Comparison of ENCODE assay signal across 19 cellular contexts in genomic region chr10:97047788-97048187, GRCh38.
A peak's percentile ranks its signal among the peaks of the same experiment; 100 is the strongest.
DNase-seq lines count a peak whose midpoint lies in the region; ATAC-seq, FAIRE-seq and TF ChIP-seq lines count a peak whose summit lies in the region.
"Had no signal": no experiment of that assay in that cellular context is flagged by ENCODE, and none has a peak within 500 bp of the region (broad histone marks: within the 10 kb centered on the region; RNA-seq: fewer than 3 reads in every experiment).

No MANE protein-coding gene starts in this region.

- H3K14ac ChIP-seq in H1 (ENCODE audit: insufficient read length) = no peak overlapping the region
- no peak overlapping the region for H3K14ac ChIP-seq in trophoblast cell (ENCODE audit: low read length)

- no peak overlapping the region; the same call in 1 of the 2 replicates for H3K18ac ChIP-seq in H1 (ENCODE audit: extremely low read depth, low read length)
- H3K18ac ChIP-seq in trophoblast cell (ENCODE audit: low read length) = no peak overlapping the region

- no peaks in the 10 kb centered on the region for H3K9me3 ChIP-seq in H1 (ENCODE audit: insufficient read depth in 2 of 2, low read depth in 1 of 2, low read length in 1 of 2)
- H3K9me3 ChIP-seq in trophoblast cell (ENCODE audit: insufficient read depth, low read depth, low read length) = peaks cover 6% of the 10 kb centered on the region
- H3K9me3 ChIP-seq in kidney (ENCODE audit: control insufficient read depth in 1 of 2, low read length in 2 of 2) = no peaks in the 10 kb centered on the region

- no peak overlapping the region for H2BK15ac ChIP-seq in H1 (ENCODE audit: low read length)

- FAIRE-seq in H1 (lab: Jason Lieb, UNC) = no peak
- FAIRE-seq in frontal cortex (lab: Jason Lieb, UNC) = no peak
- FAIRE-seq in kidney (lab: Jason Lieb, UNC) = no peak
- FAIRE-seq: GM12891, GM18507 had no signal

- H4K5ac ChIP-seq in H1 (ENCODE audit: insufficient read length, low read depth, low read length) = no peak overlapping the region

- peak; percentile 35 for DNase-seq in natural killer cell treated with Interleukin-12 subunit alpha and Interleukin-12 subunit beta and Interleukin-15 and Interleukin-18, amount 100 ng/mL, for 72 hours (ENCODE audit: low spot score)
- DNase-seq in natural killer cell (no peak), H1 (ENCODE audit: low read depth in 1 of 2, low spot score in 2 of 2) (no peak), trophoblast cell (no peak), frontal cortex (ENCODE audit: low spot score in 2 of 2) (no peak), kidney (no peak)
- DNase-seq: C1 segment of cervical spinal cord; Calu3; CD4-positive, alpha-beta memory T cell; COR-L47; DMS53; DMS79 treated with DMSO at 0.1 percent for 48 hours; GF-D8; GOT3; H9 had no signal

- no peak overlapping the region for H3K4ac ChIP-seq in H1 (replicated peaks; ENCODE audit: insufficient read length, low read depth, low read length)
- H3K4ac ChIP-seq in trophoblast cell (ENCODE audit: low read depth, low read length) = no peak overlapping the region

- H2BK5ac ChIP-seq in H1 (ENCODE audit: low read depth, low read length) (no peak overlapping the region), trophoblast cell (ENCODE audit: low read depth, low read length, poor library complexity) (no peak overlapping the region)

- peaks cover 0 to 6% of the 10 kb centered on the region in 2 donors for H3K27me3 Mint-ChIP-seq in natural killer cell treated with Interleukin-12 subunit alpha and Interleukin-12 subunit beta and Interleukin-15 and Interleukin-18, amount 100 ng/mL, for 72 hours
- no peaks in the 10 kb centered on the region for H3K27me3 Mint-ChIP-seq in natural killer cell (ENCODE audit: low read depth in 2 of 2)

- no peaks in the 10 kb centered on the region for H3K79me1 ChIP-seq in H1 (ENCODE audit: low read depth, low read length)
- no peaks in the 10 kb centered on the region for H3K79me1 ChIP-seq in trophoblast cell (ENCODE audit: low read length)

- no peaks in the 10 kb centered on the region for H3K27me3 ChIP-seq in H1 (replicated peaks in 1 of 4; ENCODE audit: control insufficient read depth in 3 of 4, extremely low read depth in 1 of 4, insufficient read depth in 3 of 4, low read length in 3 of 4)
- no peaks in the 10 kb centered on the region for H3K27me3 ChIP-seq in trophoblast cell (ENCODE audit: insufficient read depth, low read length)

- no peak overlapping the region for H4K12ac ChIP-seq in trophoblast cell (ENCODE audit: low read depth, low read length)

- H3K9ac ChIP-seq in H1 (replicated peaks in 1 of 4; ENCODE audit: extremely low read depth in 1 of 4, low read depth in 3 of 4, low read length in 3 of 4) = no peak overlapping the region
- H3K9ac ChIP-seq in trophoblast cell (ENCODE audit: low read length) = no peak overlapping the region
- H3K9ac ChIP-seq in kidney (ENCODE audit: low read length in 2 of 2) = no peak overlapping the region

- CTCF ChIA-PET in H1 (lab: Charles Lee; ENCODE audit: partially characterized antibody) = interaction anchor here (0.8 to 2.1 kb wide), 5 partner anchors 10 to 186 kb away, joined by 3 to 7 read pairs (median 5); no protein-coding TSS in a partner anchor

- no peak overlapping the region for H3K4me3 Mint-ChIP-seq in natural killer cell treated with Interleukin-12 subunit alpha and Interleukin-12 subunit beta and Interleukin-15 and Interleukin-18, amount 100 ng/mL, for 72 hours
- no peak overlapping the region for H3K4me3 Mint-ChIP-seq in natural killer cell
- H3K4me3 Mint-ChIP-seq: CD4-positive, alpha-beta memory T cell; H9 had no signal

- H4K91ac ChIP-seq in H1 (replicated peaks; ENCODE audit: insufficient read length, low read length) (no peak overlapping the region), trophoblast cell (ENCODE audit: low read depth, low read length) (no peak overlapping the region)

- H2BK20ac ChIP-seq in H1 (ENCODE audit: low read length) = no peak overlapping the region

- H3K36me3 ChIP-seq in H1 (ENCODE audit: control insufficient read depth in 2 of 4, insufficient read depth in 4 of 4, low read length in 3 of 4) (no peaks in the 10 kb centered on the region), trophoblast cell (ENCODE audit: control insufficient read depth in 1 of 2, insufficient read depth in 2 of 2, low read length in 2 of 2) (no peaks in the 10 kb centered on the region), kidney (ENCODE audit: control insufficient read depth in 1 of 2, insufficient read depth in 2 of 2, low read length in 2 of 2) (no peaks in the 10 kb centered on the region)

- peaks cover 0 to 4% of the 10 kb centered on the region in 2 donors for H3K4me1 Mint-ChIP-seq in natural killer cell treated with Interleukin-12 subunit alpha and Interleukin-12 subunit beta and Interleukin-15 and Interleukin-18, amount 100 ng/mL, for 72 hours (ENCODE audit: low read depth in 2 of 2)
- no peaks in the 10 kb centered on the region for H3K4me1 Mint-ChIP-seq in natural killer cell
- H3K4me1 Mint-ChIP-seq: CD4-positive, alpha-beta memory T cell had no signal

- H3K4me1 ChIP-seq in H1 (replicated peaks in 1 of 4; ENCODE audit: control insufficient read depth in 3 of 4, insufficient read depth in 4 of 4, low read length in 3 of 4) = peaks cover 0 to 5% (median under 1%) of the 10 kb centered on the region in 4 experiments; a peak in 4 of 7 replicates
- no peaks in the 10 kb centered on the region for H3K4me1 ChIP-seq in trophoblast cell (ENCODE audit: control insufficient read depth in 1 of 2, insufficient read depth in 2 of 2, low read length in 2 of 2)
- H3K4me1 ChIP-seq in kidney (ENCODE audit: control insufficient read depth in 1 of 2, insufficient read depth in 1 of 2, low read depth in 1 of 2, low read length in 2 of 2) = no peaks in the 10 kb centered on the region

- H3K79me2 ChIP-seq in H1 (ENCODE audit: control insufficient read depth in 1 of 2, insufficient read depth in 2 of 2, low read length in 2 of 2) (no peaks in the 10 kb centered on the region), trophoblast cell (ENCODE audit: control insufficient read depth, insufficient read depth, low read length, poor library complexity) (no peaks in the 10 kb centered on the region)

- no peak overlapping the region for H2BK12ac ChIP-seq in H1 (ENCODE audit: low read depth, low read length)
- no peak overlapping the region for H2BK12ac ChIP-seq in trophoblast cell (ENCODE audit: low read length)

- 96% methylated on average over 9 of the region's 9 CpGs; no CpG with 5 or more reads in 1 of the 2 experiments for WGBS in H1 (ENCODE audit: extremely low coverage in 1 of 2, insufficient coverage in 1 of 2, insufficient read length in 1 of 2, insufficient replicate concordance in 2 of 2, low coverage in 1 of 2, low lambda C conversion rate in 2 of 2, missing lambda C conversion rate in 1 of 2), 2 experiments
- no CpG with 5 or more reads among the region's 9 CpGs for WGBS in trophoblast cell (ENCODE audit: extremely low coverage, insufficient coverage, insufficient read length)

- no peak overlapping the region for H3K56ac ChIP-seq in H1 (replicated peaks; ENCODE audit: insufficient read length, low read depth, low read length)

- H3K27ac Mint-ChIP-seq in natural killer cell treated with Interleukin-12 subunit alpha and Interleukin-12 subunit beta and Interleukin-15 and Interleukin-18, amount 100 ng/mL, for 72 hours = no peak overlapping the region
- H3K27ac Mint-ChIP-seq in natural killer cell = no peak overlapping the region

- no peak for ATAC-seq in natural killer cell treated with Interleukin-12 subunit alpha and Interleukin-12 subunit beta and Interleukin-15 and Interleukin-18, amount 100 ng/mL, for 72 hours
- ATAC-seq in natural killer cell (no peak), HG03565 (IDR thresholded peaks at IDR 0.05; ENCODE audit: unreplicated experiment) (no peak)
- ATAC-seq: HCT116 had no signal

- no peaks in the 10 kb centered on the region for H3K23me2 ChIP-seq in H1 (ENCODE audit: low read depth, low read length)

- H3K23ac ChIP-seq in H1 (ENCODE audit: insufficient read length) = no peak overlapping the region
- H3K23ac ChIP-seq in trophoblast cell (ENCODE audit: low read length) = no peak overlapping the region

- peaks cover 3% of the 10 kb centered on the region for H3K9me3 Mint-ChIP-seq in natural killer cell treated with Interleukin-12 subunit alpha and Interleukin-12 subunit beta and Interleukin-15 and Interleukin-18, amount 100 ng/mL, for 72 hours
- H3K9me3 Mint-ChIP-seq in natural killer cell = peaks cover 0 to 4% of the 10 kb centered on the region in 2 donors
- H3K9me3 Mint-ChIP-seq: H9 had no signal

- H3K36me3 Mint-ChIP-seq in natural killer cell treated with Interleukin-12 subunit alpha and Interleukin-12 subunit beta and Interleukin-15 and Interleukin-18, amount 100 ng/mL, for 72 hours = no peaks in the 10 kb centered on the region
- no peaks in the 10 kb centered on the region for H3K36me3 Mint-ChIP-seq in natural killer cell
- H3K36me3 Mint-ChIP-seq: CD4-positive, alpha-beta memory T cell had no signal

- no peak overlapping the region for H2BK120ac ChIP-seq in H1 (replicated peaks; ENCODE audit: low read depth, low read length)
- no peak overlapping the region for H2BK120ac ChIP-seq in trophoblast cell (ENCODE audit: insufficient read depth, low read length, poor library complexity)

- H2AK5ac ChIP-seq in H1 (ENCODE audit: low read depth, low read length) (peak overlapping the region; percentile 75; the same call in 1 of the 2 replicates), trophoblast cell (ENCODE audit: low read length) (no peak overlapping the region)

- no peak for TF ChIP-seq EP300 in H1 (IDR thresholded peaks at IDR 0.05; ENCODE audit: borderline replicate concordance in 1 of 2, low read depth in 2 of 2, low read length in 2 of 2)

- no peak overlapping the region for H3K27ac ChIP-seq in H1 (ENCODE audit: low read depth, low read length)
- no peak overlapping the region for H3K27ac ChIP-seq in trophoblast cell (ENCODE audit: low read depth, low read length)
- no peak overlapping the region for H3K27ac ChIP-seq in kidney (ENCODE audit: low read depth in 2 of 2, low read length in 2 of 2)

- no peak for TF ChIP-seq POLR2A in H1 (IDR thresholded peaks at IDR 0.05; ENCODE audit: control extremely low read depth in 1 of 2, low read depth in 2 of 2, low read length in 2 of 2)

- H3K4me3 ChIP-seq in H1 (ENCODE audit: extremely low read depth in 1 of 4, insufficient read depth in 2 of 4, low read depth in 3 of 4, low read length in 4 of 4) (no peak overlapping the region), trophoblast cell (ENCODE audit: low read depth, low read length) (peak overlapping the region; percentile 56), kidney (ENCODE audit: low read length in 2 of 2) (no peak overlapping the region)

- no peak for TF ChIP-seq RAD21 in H1 (IDR thresholded peaks at IDR 0.05 in 1 of 2, conservative IDR thresholded peaks at IDR 0.05 in 1 of 2; ENCODE audit: low read depth in 2 of 2, low read length in 2 of 2)

- H4K20me1 ChIP-seq in H1 (replicated peaks in 1 of 2; ENCODE audit: control insufficient read depth in 1 of 2, insufficient read depth in 2 of 2, low read length in 2 of 2) = no peaks in the 10 kb centered on the region

- TF ChIP-seq CTCF in natural killer cell (IDR thresholded peaks at IDR 0.05) (no peak), H1 (IDR thresholded peaks at IDR 0.05; ENCODE audit: control extremely low read depth in 1 of 3, insufficient read depth in 1 of 3, low read depth in 1 of 3, low read length in 3 of 3) (no peak), kidney (IDR thresholded peaks at IDR 0.05; ENCODE audit: borderline replicate concordance, extremely low read depth, insufficient read depth) (no peak)

- intact Hi-C loops in natural killer cell (cut with micrococcal nuclease) (no loop called here), kidney (cut with DNase I) (no loop called here)

- no peak overlapping the region for H3K4me2 ChIP-seq in H1 (ENCODE audit: insufficient read depth in 1 of 2, low read depth in 2 of 2, low read length in 2 of 2)
- H3K4me2 ChIP-seq in trophoblast cell (ENCODE audit: low read length) = no peak overlapping the region

- H4K8ac ChIP-seq in H1 (ENCODE audit: extremely low read depth, insufficient read depth, low read length) = peak overlapping the region; percentile 63; the same call in 1 of the 2 replicates
- no peak overlapping the region for H4K8ac ChIP-seq in trophoblast cell (ENCODE audit: low read depth, low read length)

- POLR2A ChIA-PET in H1 (lab: Charles Lee; ENCODE audit: partially characterized antibody) = no interaction called here

- no peak overlapping the region for H2AFZ ChIP-seq in H1 (ENCODE audit: low read length)
- no peak overlapping the region for H2AFZ ChIP-seq in trophoblast cell (ENCODE audit: insufficient read depth, low read length, poor library complexity)
